In genomic region chr14:96802963-96803362, GRCh38 we compare ENCODE assay signal across 18 cellular contexts. TPM values are rescaled to one million over a fixed set of nuclear protein-coding genes. Genes with fewer than 3 reads are reported as not detected.
DNase-seq lines count a peak whose midpoint lies in the region; ATAC-seq, FAIRE-seq and TF ChIP-seq lines count a peak whose summit lies in the region.
"Had no signal": no experiment of that assay in that cellular context is flagged by ENCODE, and none has a peak within 500 bp of the region (broad histone marks: within the 10 kb centered on the region; RNA-seq: fewer than 3 reads in every experiment).

No MANE protein-coding gene starts in this region.

- TF ChIP-seq RAD21 in K562 (CRISPR knock-in tag; conservative IDR thresholded peaks at IDR 0.05 in 1 of 2, IDR thresholded peaks at IDR 0.05 in 1 of 2) (no peak), neural cell (conservative IDR thresholded peaks at IDR 0.05) (no peak)

- H3K36me3 Mint-ChIP-seq in CD8-positive, alpha-beta memory T cell: peaks cover 0 to 4% (median 3%) of the 10 kb centered on the region in 3 donors

- no peaks in the 10 kb centered on the region for H3K9me3 Mint-ChIP-seq in CD8-positive, alpha-beta memory T cell
- H3K9me3 Mint-ChIP-seq: CD4-positive, CD25-positive, alpha-beta regulatory T cell; CD8-positive, alpha-beta T cell; GM23338; H9 had no signal

- no peaks in the 10 kb centered on the region for H3K9me3 ChIP-seq in K562 (replicated peaks; ENCODE audit: control insufficient read depth, insufficient read depth, low read depth, low read length)
- no peaks in the 10 kb centered on the region for H3K9me3 ChIP-seq in neural cell (ENCODE audit: low read length)
- H3K9me3 ChIP-seq in CD8-positive, alpha-beta memory T cell (ENCODE audit: low read length): no peaks in the 10 kb centered on the region
- H3K9me3 ChIP-seq: BLaER1 had no signal

- H3K4me3 Mint-ChIP-seq in CD8-positive, alpha-beta memory T cell: no peak overlapping the region
- H3K4me3 Mint-ChIP-seq: B cell; CD8-positive, alpha-beta T cell; GM23338; H9 had no signal

- H3K9me2 ChIP-seq in neural cell (ENCODE audit: insufficient read depth, low read length): no peaks in the 10 kb centered on the region

- 0% methylated on average over 5 of the region's 5 CpGs for WGBS in K562 (ENCODE audit: insufficient coverage, low coverage, missing lambda C conversion rate)

- H3K4me1 Mint-ChIP-seq in CD8-positive, alpha-beta memory T cell: peaks cover 36 to 67% (median 65%) of the 10 kb centered on the region in 3 donors

- H3K9me1 ChIP-seq in K562 (ENCODE audit: control insufficient read depth, insufficient read depth, low read length): peaks cover 5% of the 10 kb centered on the region

- H3K27ac ChIP-seq in K562 (ENCODE audit: extremely low read depth, low read depth, low read length) (peak overlapping the region; percentile 47; the same call in 2 of the 3 replicates), neural cell (ENCODE audit: low read length) (peak overlapping the region; percentile 92)
- H3K27ac ChIP-seq in CD8-positive, alpha-beta memory T cell (ENCODE audit: low read depth, low read length): no peak overlapping the region
- H3K27ac ChIP-seq: BLaER1, C4-2B had no signal

- H3K27me3 Mint-ChIP-seq in CD8-positive, alpha-beta memory T cell: no peaks in the 10 kb centered on the region
- H3K27me3 Mint-ChIP-seq: B cell; CD4-positive, CD25-positive, alpha-beta regulatory T cell had no signal

- CTCF ChIA-PET in K562 (lab: Yijun Ruan, JAX; ENCODE audit: low intra/inter-chr PET ratio): no interaction called here
- CTCF ChIA-PET in CD8-positive, alpha-beta memory T cell (lab: Charles Lee): no interaction called here

- BruUV-seq in K562 (replicated peaks; lab: Mats Ljungman, UMichigan): no TSS peak

- H3K4me3 ChIP-seq in K562 (no peak overlapping the region), neural cell (ENCODE audit: low read length) (no peak overlapping the region)
- no peak overlapping the region for H3K4me3 ChIP-seq in CD8-positive, alpha-beta memory T cell (ENCODE audit: low read length)
- H3K4me3 ChIP-seq: BLaER1, GM23338 had no signal

- FAIRE-seq in K562 (lab: Jason Lieb, UNC): peak; percentile 94
- FAIRE-seq: G401.6, GM19239 had no signal

- H3K4me2 ChIP-seq in K562 (ENCODE audit: insufficient read depth, low read length): peak overlapping the region; percentile 67
- H3K4me2 ChIP-seq in neural cell (ENCODE audit: low read length): no peak overlapping the region
- H3K4me2 ChIP-seq: BLaER1, GM23338 had no signal

- H3K79me2 ChIP-seq in K562 (ENCODE audit: control insufficient read depth, insufficient read depth, low read length) (peaks cover 100% of the 10 kb centered on the region), neural cell (replicated peaks; ENCODE audit: insufficient read depth, low read length) (peaks cover 94% of the 10 kb centered on the region)

- DNase-seq in OCI-M1 (lab: John Stamatoyannopoulos, UW): peak; percentile 81
- peak; percentile 33 to 86 (median 61) for DNase-seq in K562 (ENCODE audit: extremely low read depth in 1 of 4, low spot score in 3 of 4)
- no peak for DNase-seq in CD8-positive, alpha-beta memory T cell
- DNase-seq in G401 (ENCODE audit: low spot score): no peak
- DNase-seq: CD4-positive, CD25-positive, alpha-beta regulatory T cell; CD8-positive, alpha-beta T cell; DMS 273 treated with DMSO at 0.1 percent for 48 hours; DMS79; H9 had no signal

- H3K36me3 ChIP-seq in K562 (ENCODE audit: control insufficient read depth, insufficient read depth, low read length): peaks cover 10% of the 10 kb centered on the region; the same call in 2 of the 3 replicates
- H3K36me3 ChIP-seq in neural cell (ENCODE audit: insufficient read depth, low read length): no peaks in the 10 kb centered on the region
- H3K36me3 ChIP-seq in CD8-positive, alpha-beta memory T cell (ENCODE audit: insufficient read depth, low read length): no peaks in the 10 kb centered on the region

- ATAC-seq in K562 (peak; percentile 85), GM21526 (IDR thresholded peaks at IDR 0.05; ENCODE audit: low FRiP score, unreplicated experiment) (no peak)
- ATAC-seq: CD8-positive, alpha-beta T cell; GM23338; HCT116 had no signal

- TF ChIP-seq CTCF in K562 (IDR thresholded peaks at IDR 0.05 in 2 of 3, conservative IDR thresholded peaks at IDR 0.05 in 1 of 3; ENCODE audit: insufficient read depth in 2 of 3, low read depth in 1 of 3, low read length in 3 of 3) (no peak), neural cell (IDR thresholded peaks at IDR 0.05; ENCODE audit: poor library complexity, severe bottlenecking) (no peak)

- TF ChIP-seq POLR2A in K562 (conservative IDR thresholded peaks at IDR 0.05): no peak

- H3F3A ChIP-seq in neural cell (ENCODE audit: insufficient read depth, low read length, poor library complexity, severe bottlenecking): peaks cover 6% of the 10 kb centered on the region

- H3K4me1 ChIP-seq in K562 (replicated peaks in 1 of 2; ENCODE audit: control insufficient read depth in 2 of 2, insufficient read depth in 2 of 2, low read length in 2 of 2): peaks cover 7 to 45% of the 10 kb centered on the region in 2 experiments
- H3K4me1 ChIP-seq in CD8-positive, alpha-beta memory T cell (ENCODE audit: insufficient read depth, low read length): peaks cover 13% of the 10 kb centered on the region

- intact Hi-C loops in K562 (cut with micrococcal nuclease): loop anchor here (2.0 kb wide), 1 partner anchor 114 kb away; no protein-coding TSS in a partner anchor

- peaks cover 45% of the 10 kb centered on the region for H4K20me1 ChIP-seq in K562 (replicated peaks; ENCODE audit: control insufficient read depth, insufficient read depth, low read length)
- H4K20me1 ChIP-seq in neural cell (ENCODE audit: insufficient read depth): no peaks in the 10 kb centered on the region

- TF ChIP-seq EP300 in K562 (IDR thresholded peaks at IDR 0.05; ENCODE audit: low read length) (peak; percentile 88), neural cell (conservative IDR thresholded peaks at IDR 0.05; ENCODE audit: poor library complexity, severe bottlenecking) (no peak)

- in situ Hi-C loops in K562 (cut with MboI): no loop called here
- in situ Hi-C loops in G401 (cut with HindIII; ENCODE audit: low sequenced_read_pairs): no loop called here

- H3K9ac ChIP-seq in K562 (ENCODE audit: insufficient read depth in 1 of 2, low read depth in 2 of 2, low read length in 2 of 2) (peak overlapping the region; percentile 37 to 54; a peak in 1 of 4 replicates), neural cell (ENCODE audit: low read length) (no peak overlapping the region)
- H3K9ac ChIP-seq: BLaER1 had no signal

- H3K27ac Mint-ChIP-seq in CD8-positive, alpha-beta memory T cell: no peak overlapping the region
- H3K27ac Mint-ChIP-seq: B cell; CD8-positive, alpha-beta T cell; GM23338; H9 had no signal

- POLR2A ChIA-PET in K562 (lab: Yijun Ruan, JAX): interaction anchor here (1.3 to 1.5 kb wide), 2 partner anchors 18 to 23 kb away, joined by 3 to 5 read pairs; no protein-coding TSS in a partner anchor
- POLR2A ChIA-PET in CD8-positive, alpha-beta memory T cell (lab: Charles Lee): no interaction called here

- H2AFZ ChIP-seq in K562 (ENCODE audit: low read depth, low read length) (no peak overlapping the region), neural cell (ENCODE audit: low read depth, low read length) (no peak overlapping the region)
- H2AFZ ChIP-seq: GM23338 had no signal

- H3K27me3 ChIP-seq in K562 (ENCODE audit: control insufficient read depth in 2 of 2, insufficient read depth in 2 of 2, low read length in 2 of 2) (no peaks in the 10 kb centered on the region), neural cell (ENCODE audit: insufficient read depth, low read depth, low read length) (no peaks in the 10 kb centered on the region)
- H3K27me3 ChIP-seq in CD8-positive, alpha-beta memory T cell (ENCODE audit: insufficient read depth, low read length, poor library complexity, severe bottlenecking): no peaks in the 10 kb centered on the region
- H3K27me3 ChIP-seq: BLaER1 had no signal

TF ChIP-seq in neural cell, 6 proteins besides CTCF, POLR2A, EP300 and RAD21 (continues in another document):
- TF ChIP-seq EZH2 (IDR thresholded peaks at IDR 0.05; ENCODE audit: borderline replicate concordance, insufficient read depth, low read length, poor library complexity, severe bottlenecking) (no peak), MXI1 (conservative IDR thresholded peaks at IDR 0.05; ENCODE audit: poor library complexity, severe bottlenecking) (no peak), SMC3 (conservative IDR thresholded peaks at IDR 0.05; ENCODE audit: poor library complexity) (no peak), POLR2AphosphoS5 (IDR thresholded peaks at IDR 0.05) (no peak), TAF1 (IDR thresholded peaks at IDR 0.05; ENCODE audit: low read depth) (no peak)

RNA-seq across cellular contexts. Expression of gene VRK1, which starts 5.8 kb away (rescaled TPM):
- total RNA-seq in K562 (2011; cell fraction: chromatin; rRNA removed; ENCODE audit: low replicate concordance): 26.3 and 101 TPM in 2 replicates
- 11.8 and 19.5 TPM in 2 replicates for total RNA-seq in K562 (2011; cell fraction: nucleolus; rRNA removed)
- 31.3 and 31.5 TPM in 2 replicates for total RNA-seq in K562 (2011; cell fraction: nucleoplasm; rRNA removed)
- total RNA-seq in K562 (2014; rRNA removed) (78.9 and 99.7 TPM in 2 replicates), K562 (2014; rRNA removed; fragmentation: Illumina TruSeq; extraction: Trizol) (144 and 166 TPM in 2 replicates), K562 (2015; rRNA removed; fragmentation: Illumina TruSeq; extraction: Trizol) (109 and 116 TPM in 2 replicates), K562 (2021) (83.6 and 84.0 TPM in 2 replicates)
- polyA plus RNA-seq in K562 (2011; rRNA removed) (63.0 and 93.8 TPM in 2 replicates), K562 (2014; fragmentation: Illumina TruSeq; extraction: Trizol) (91.4 and 106 TPM in 2 replicates), K562 (2014; fragmentation: Nextera tagmentation; extraction: Ambion mirVana) (100 to 1,000 TPM; 177 TPM), K562 (2014; rRNA removed) (98.5 and 119 TPM in 2 replicates), neural cell (65.5 and 86.0 TPM in 2 replicates)
- 14.3 and 34.5 TPM in 2 replicates for polyA plus RNA-seq in K562 (2011; cell fraction: cytosol; rRNA removed)
- 19.3 and 28.7 TPM in 2 replicates for polyA plus RNA-seq in K562 (2011; cell fraction: nucleus; rRNA removed)
- 68.0 and 79.5 TPM in 2 replicates for polyA plus RNA-seq in K562 (2012)
- polyA minus RNA-seq in K562 (2011; rRNA and poly(A)+ RNA removed): 128 and 131 TPM in 2 replicates
- 38.6 and 42.2 TPM in 2 replicates for polyA minus RNA-seq in K562 (2011; cell fraction: cytosol; rRNA and poly(A)+ RNA removed)
- polyA minus RNA-seq in K562 (2011; cell fraction: nucleus; rRNA and poly(A)+ RNA removed): 47.5 and 94.1 TPM in 2 replicates
- polyA minus RNA-seq in neural cell: 151 and 152 TPM in 2 replicates
- total RNA-seq in CD8-positive, alpha-beta memory T cell: 10 to 100 TPM; 67.0 to 72.2 TPM
- polyA plus RNA-seq in CD8-positive, alpha-beta memory T cell: 36.6 TPM
- total RNA-seq in G401 (2014; rRNA removed; shearing (Covaris generic)): 51.6 and 65.5 TPM in 2 replicates

Comparison
In these comparisons a context has a peak if more than half of its experiments do, and no peak if none do; other contexts are left out.
1. DNase-seq: peak in OCI-M1 (single experiment) and K562 (4 of 4); none in CD8-positive, alpha-beta memory T cell (0 of 5) and G401 (single experiment).